1 cellular context compared by ENCODE assay signal in the genomic region with DNA sequence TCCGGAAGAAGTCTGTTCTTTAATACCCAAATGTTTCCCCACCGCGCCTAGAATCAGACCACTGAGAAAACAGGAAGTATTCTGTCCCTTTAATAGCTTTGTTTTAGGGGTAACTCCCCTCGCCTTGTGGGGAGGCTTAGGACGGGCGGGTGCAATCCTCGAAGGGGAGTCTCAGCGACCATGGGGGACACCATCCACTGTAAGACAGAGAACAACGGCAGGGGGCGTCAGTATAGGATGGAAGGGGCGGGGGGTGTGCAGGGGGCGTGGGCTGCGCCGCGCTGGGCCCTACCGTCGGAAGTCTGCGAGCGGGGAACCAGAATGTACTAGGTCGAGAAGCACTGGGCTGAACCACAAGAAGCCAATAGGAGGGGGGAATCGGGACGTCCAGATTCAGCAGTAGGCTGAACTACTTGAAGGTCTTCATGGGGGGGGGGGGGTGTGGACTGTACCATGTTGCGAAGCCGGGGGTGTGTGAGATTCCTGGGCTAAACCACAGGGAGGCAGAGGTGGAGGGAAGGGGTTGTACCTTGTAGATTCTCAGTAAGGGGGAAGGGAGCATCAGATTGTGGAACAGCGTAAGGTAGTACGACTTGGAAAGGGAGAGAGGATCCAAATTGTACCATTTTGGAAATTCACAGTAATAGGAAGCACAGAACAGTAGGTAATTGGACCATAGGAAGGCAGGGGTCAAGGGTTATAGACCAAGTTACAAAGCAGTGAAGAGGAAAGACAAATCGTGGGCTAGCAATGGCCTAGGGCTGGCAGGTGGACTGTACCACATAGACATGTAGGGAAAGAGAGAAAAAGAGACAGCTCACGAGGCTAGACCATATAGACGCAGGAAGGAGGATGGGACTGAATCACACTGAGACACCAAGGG.
TF ChIP-seq lines count a peak whose summit lies in the region.

No MANE protein-coding gene starts in this region.

TF ChIP-seq in A549, 52 proteins besides CTCF, POLR2A, EP300 and RAD21 (continued from another document):
- no peak for TF ChIP-seq REST (IDR thresholded peaks at IDR 0.05)
- no peak for TF ChIP-seq MAX (IDR thresholded peaks at IDR 0.05)
- TF ChIP-seq FOXS1 (CRISPR knock-in tag; IDR thresholded peaks at IDR 0.05): no peak
